10 cellular contexts compared by ENCODE assay signal in the genomic region with DNA sequence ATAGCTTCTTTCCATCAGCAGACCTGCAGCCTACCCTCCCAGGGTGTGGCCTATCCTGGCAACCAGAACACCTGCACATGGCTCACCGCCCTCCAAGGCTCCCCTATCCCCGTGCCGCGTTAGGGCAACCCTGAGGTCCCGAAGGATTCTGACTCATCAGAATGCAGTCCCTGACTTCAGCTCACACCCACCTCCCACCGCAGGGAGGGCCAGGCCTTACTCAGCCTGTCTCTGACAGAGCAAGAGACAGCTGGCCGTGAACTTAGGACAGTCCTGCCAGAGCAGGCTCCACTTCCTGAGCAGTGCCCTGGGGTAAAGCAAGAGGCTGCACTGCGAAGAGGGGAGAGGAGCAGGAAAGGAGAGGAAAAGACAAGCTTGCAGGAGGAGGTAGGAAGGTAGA.
A peak's percentile ranks its signal among the peaks of the same experiment; 100 is the strongest.
DNase-seq lines count a peak whose midpoint lies in the region; ATAC-seq, FAIRE-seq and TF ChIP-seq lines count a peak whose summit lies in the region.
"Had no signal": no experiment of that assay in that cellular context is flagged by ENCODE, and none has a peak within 500 bp of the region (broad histone marks: within the 10 kb centered on the region; RNA-seq: fewer than 3 reads in every experiment).

No MANE protein-coding gene starts in this region.

- H3K4me2 ChIP-seq in SK-N-SH, result no peak overlapping the region

- peak; percentile 76 for ATAC-seq in SK-N-SH treated with all-trans-retinoic acid at 6 μM for 48 hours
- ATAC-seq in HG03045 (IDR thresholded peaks at IDR 0.05; ENCODE audit: unreplicated experiment), result no peak

- WGBS in SK-N-SH (ENCODE audit: low lambda C conversion rate), result 62% methylated on average over 8 of the region's 8 CpGs
- WGBS in transverse colon (ENCODE audit: low coverage in 1 of 2), 2 donors, result 17 to 54% methylated on average over 1 to 8 of the region's 8 CpGs

- H3K27ac ChIP-seq in SK-N-SH (ENCODE audit: low read depth in 2 of 2, low read length in 1 of 2) (no peak overlapping the region; a peak in 1 of 4 replicates), layer of hippocampus (ENCODE audit: low read depth, low read length) (peak overlapping the region; percentile 49), transverse colon (peak overlapping the region in 1 of 4 donors; percentile 40)

- POLR2A ChIA-PET in SK-N-SH (lab: Yijun Ruan, JAX), result no interaction called here

- FAIRE-seq in bronchial epithelial cell (lab: Jason Lieb, UNC), result peak; percentile 94
- FAIRE-seq: A204.1 had no signal

- no peak for TF ChIP-seq EP300 in SK-N-SH (IDR thresholded peaks at IDR 0.05; ENCODE audit: borderline replicate concordance in 1 of 2, low read depth in 1 of 2, low read length in 1 of 2)
- TF ChIP-seq EP300 in transverse colon (IDR thresholded peaks at IDR 0.05; ENCODE audit: low read depth), result no peak

- peaks cover 4% of the 10 kb centered on the region for H3K36me3 Mint-ChIP-seq in progenitor cell of endocrine pancreas (ENCODE audit: insufficient read depth)

- no peaks in the 10 kb centered on the region for H3K9me3 ChIP-seq in SK-N-SH
- no peaks in the 10 kb centered on the region for H3K9me3 ChIP-seq in transverse colon

- H3K4me1 Mint-ChIP-seq in progenitor cell of endocrine pancreas (ENCODE audit: low read depth), result peaks cover 11% of the 10 kb centered on the region

- H3K79me2 ChIP-seq in SK-N-SH (ENCODE audit: insufficient read depth), result no peaks in the 10 kb centered on the region

- H3F3A ChIP-seq in SK-N-SH (replicated peaks; ENCODE audit: insufficient read depth), result no peaks in the 10 kb centered on the region

- no peaks in the 10 kb centered on the region for H3K27me3 Mint-ChIP-seq in progenitor cell of endocrine pancreas

- H3K4me1 ChIP-seq in SK-N-SH (ENCODE audit: control insufficient read depth in 1 of 2, insufficient read depth in 2 of 2, low read depth in 1 of 2, low read length in 1 of 2) (peaks cover 0 to 10% of the 10 kb centered on the region in 2 experiments; a peak in 1 of 4 replicates), transverse colon (peaks cover 0 to 24% (median 8%) of the 10 kb centered on the region in 4 donors)

- intact Hi-C loops in transverse colon (cut with DNase I; ENCODE audit: low total_unique reads), result no loop called here

- CTCF ChIA-PET in SK-N-SH (lab: Yijun Ruan, JAX), result interaction anchor here (1.0 kb wide), 1 partner anchor 18 kb away, joined by 3 read pairs; no protein-coding TSS in a partner anchor

- H3K27ac Mint-ChIP-seq in progenitor cell of endocrine pancreas, result no peak overlapping the region

- no peak for DNase-seq in SK-N-SH
- peak; percentile 97 for DNase-seq in bronchial epithelial cell (ENCODE audit: low read depth)
- peak; percentile 26 for DNase-seq in transverse colon
- DNase-seq in progenitor cell of endocrine pancreas (ENCODE audit: low spot score, unreplicated experiment), result no peak
- no peak for DNase-seq in stimulated activated CD4-positive, alpha-beta T cell treated with anti-CD3 and anti-CD28 coated beads, Interleukin-2, amount 100 ng/mL, for 48 hours

- H4K20me1 ChIP-seq in SK-N-SH (ENCODE audit: insufficient read depth), result no peaks in the 10 kb centered on the region

- no peak overlapping the region for H3K4me3 Mint-ChIP-seq in progenitor cell of endocrine pancreas (ENCODE audit: low read depth)
- H3K4me3 Mint-ChIP-seq: neural crest cell had no signal

- H3K27me3 ChIP-seq in SK-N-SH (ENCODE audit: insufficient read depth) (no peaks in the 10 kb centered on the region), bronchial epithelial cell (ENCODE audit: control insufficient read depth, insufficient read depth, low read length) (no peaks in the 10 kb centered on the region), layer of hippocampus (ENCODE audit: control insufficient read depth, insufficient read depth, low read length) (no peaks in the 10 kb centered on the region), transverse colon (no peaks in the 10 kb centered on the region)

- TF ChIP-seq RAD21 in SK-N-SH (IDR thresholded peaks at IDR 0.05; ENCODE audit: low read length), result no peak

- no peaks in the 10 kb centered on the region for H3K9me2 ChIP-seq in SK-N-SH

- H3K36me3 ChIP-seq in SK-N-SH (replicated peaks in 1 of 2; ENCODE audit: control insufficient read depth in 1 of 2, insufficient read depth in 2 of 2, low read length in 1 of 2), result no peaks in the 10 kb centered on the region
- peaks cover 3% of the 10 kb centered on the region for H3K36me3 ChIP-seq in bronchial epithelial cell (ENCODE audit: control insufficient read depth, insufficient read depth, low read length)
- H3K36me3 ChIP-seq in transverse colon, result no peaks in the 10 kb centered on the region

- no peak overlapping the region for H3K9ac ChIP-seq in SK-N-SH

- no peak for TF ChIP-seq POLR2A in transverse colon (IDR thresholded peaks at IDR 0.05)

- H3K4me3 ChIP-seq in SK-N-SH (ENCODE audit: low read depth in 2 of 2, low read length in 1 of 2) (no peak overlapping the region), bronchial epithelial cell (ENCODE audit: low read depth, low read length) (no peak overlapping the region), transverse colon (no peak overlapping the region)

- no peak overlapping the region for H2AFZ ChIP-seq in SK-N-SH (ENCODE audit: low read depth)

- no peaks in the 10 kb centered on the region for H3K9me3 Mint-ChIP-seq in progenitor cell of endocrine pancreas (ENCODE audit: low read depth)
- H3K9me3 Mint-ChIP-seq: neural crest cell had no signal

- TF ChIP-seq CTCF in SK-N-SH (IDR thresholded peaks at IDR 0.05), result no peak
- TF ChIP-seq CTCF in bronchial epithelial cell (IDR thresholded peaks at IDR 0.05; ENCODE audit: insufficient read depth, low read length, severe bottlenecking), result no peak
- no peak for TF ChIP-seq CTCF in transverse colon (IDR thresholded peaks at IDR 0.05)
- TF ChIP-seq CTCF in progenitor cell of endocrine pancreas (IDR thresholded peaks at IDR 0.05; ENCODE audit: unreplicated experiment), result no peak

- in situ Hi-C loops in transverse colon (cut with MboI; ENCODE audit: low pct_ligation_motif_present in 1 of 4, low pct_unique_long_range_greater_than_20kb in 1 of 4, low sequenced_read_pairs in 3 of 4), result no loop called here

TF ChIP-seq in SK-N-SH treated with all-trans-retinoic acid at 6 μM for 48 hours, 23 proteins besides CTCF, POLR2A, EP300 and RAD21 (continues in another document):
- TF ChIP-seq TSHZ2 (CRISPR knock-in tag; IDR thresholded peaks at IDR 0.05) (no peak), SNAI2 (CRISPR knock-in tag; IDR thresholded peaks at IDR 0.05) (no peak), ZFP3 (CRISPR knock-in tag; IDR thresholded peaks at IDR 0.05) (no peak), CSDC2 (CRISPR knock-in tag; IDR thresholded peaks at IDR 0.05) (no peak)

TF ChIP-seq in SK-N-SH, 30 proteins besides CTCF, POLR2A, EP300 and RAD21:
- TF ChIP-seq NRF1 (IDR thresholded peaks at IDR 0.05; ENCODE audit: low read depth, low read length) (no peak), TEAD4 (IDR thresholded peaks at IDR 0.05; ENCODE audit: borderline replicate concordance, insufficient read depth) (no peak), MEF2A (IDR thresholded peaks at IDR 0.05; ENCODE audit: borderline replicate concordance, low read depth) (no peak), NFIC (IDR thresholded peaks at IDR 0.05; ENCODE audit: borderline replicate concordance) (no peak), TAF1 (IDR thresholded peaks at IDR 0.05; ENCODE audit: borderline replicate concordance, low read depth, low read length) (no peak)

Comparison
In these comparisons a context has a peak if more than half of its experiments do, and no peak if none do; other contexts are left out.
1. DNase-seq: peak in bronchial epithelial cell (single experiment) and transverse colon (single experiment); none in SK-N-SH (single experiment), progenitor cell of endocrine pancreas (single experiment) and stimulated activated CD4-positive, alpha-beta T cell treated with anti-CD3 and anti-CD28 coated beads, Interleukin-2, amount 100 ng/mL, for 48 hours (0 of 2).